ENCODE assay signal across 12 cellular contexts in genomic region chr7:151400626-151401315, GRCh38. TPM values are rescaled to one million over a fixed set of nuclear protein-coding genes. Genes with fewer than 3 reads are reported as not detected.
DNase-seq lines count a peak whose midpoint lies in the region; ATAC-seq and TF ChIP-seq lines count a peak whose summit lies in the region.
"Had no signal": no experiment of that assay in that cellular context is flagged by ENCODE, and none has a peak within 500 bp of the region (broad histone marks: within the 10 kb centered on the region; RNA-seq: fewer than 3 reads in every experiment).

No MANE protein-coding gene starts in this region.

- no peak for TF ChIP-seq CTCF in lower lobe of right lung (IDR thresholded peaks at IDR 0.05)

- peaks cover 4% of the 10 kb centered on the region for H3K27me3 ChIP-seq in lower lobe of right lung (ENCODE audit: low read depth)

- H3K4me1 ChIP-seq in lower lobe of right lung: peaks cover 18% of the 10 kb centered on the region

- intact Hi-C loops in lower lobe of right lung (cut with DNase I): no loop called here

- no peaks in the 10 kb centered on the region for H3K36me3 ChIP-seq in lower lobe of right lung

- no peak overlapping the region for H3K27ac ChIP-seq in lower lobe of right lung

- no peaks in the 10 kb centered on the region for H3K9me3 ChIP-seq in lower lobe of right lung

- no peak overlapping the region for H3K4me3 ChIP-seq in lower lobe of right lung

- DNase-seq in lower lobe of right lung: peak; percentile 28
- no peak for DNase-seq in HT-29 (ENCODE audit: low spot score)
- no peak for DNase-seq in SHP77 (lab: John Stamatoyannopoulos, UW)
- no peak for DNase-seq in COR-L47 (lab: John Stamatoyannopoulos, UW)
- no peak for DNase-seq in stimulated activated CD4-positive, alpha-beta T cell treated with anti-CD3 and anti-CD28 coated beads, Interleukin-4, amount 100 ng/mL, for 4 hours
- DNase-seq: EL, NCI-H1436 had no signal

- ATAC-seq in GM18499 (IDR thresholded peaks at IDR 0.05; ENCODE audit: insufficient read depth, unreplicated experiment) (peak; percentile 87), GM21528 (IDR thresholded peaks at IDR 0.05; ENCODE audit: low FRiP score, unreplicated experiment) (peak; percentile 53), HG03442 (IDR thresholded peaks at IDR 0.05; ENCODE audit: unreplicated experiment) (peak; percentile 76), lower lobe of right lung (no peak)

RNA-seq across cellular contexts. Expression of gene WDR86, which starts 9.1 kb away (rescaled TPM):
- 4.4 TPM for total RNA-seq in lower lobe of right lung
- total RNA-seq in HT-29 (2014; rRNA removed; shearing (Covaris generic)): 1.8 and 2.0 TPM in 2 replicates
- total RNA-seq: pulmonary artery endothelial cell; T-helper 2 cell treated with Interferon-gamma antibody and Interleukin-4, amounts not matched to agents 100 ng/mL and 5 ng/mL, for 36 hours had no signal

RNA-seq across cellular contexts. Expression of gene CRYGN, which starts 39.2 kb away (rescaled TPM):
- total RNA-seq in lower lobe of right lung: not detected
- 1.4 TPM in 1 of 2 replicates, not detected in the other for total RNA-seq in HT-29 (2014; rRNA removed; shearing (Covaris generic))
- total RNA-seq: pulmonary artery endothelial cell; T-helper 2 cell treated with Interferon-gamma antibody and Interleukin-4, amounts not matched to agents 100 ng/mL and 5 ng/mL, for 36 hours had no signal

RNA-seq across cellular contexts. Expression of gene NUB1, which starts 59.2 kb away (rescaled TPM):
- total RNA-seq in lower lobe of right lung: 53.7 TPM
- 34.3 and 39.5 TPM in 2 replicates for total RNA-seq in HT-29 (2014; rRNA removed; shearing (Covaris generic))

Comparison
In these comparisons a context has a peak if more than half of its experiments do, and no peak if none do; other contexts are left out.
1. ATAC-seq: peak in GM18499 (single experiment), GM21528 (single experiment) and HG03442 (single experiment); none in lower lobe of right lung (0 of 2).